9 cellular contexts compared by ENCODE assay signal in genomic region chr15:69666441-69666882, GRCh38.
DNase-seq lines count a peak whose midpoint lies in the region; ATAC-seq and TF ChIP-seq lines count a peak whose summit lies in the region.
"Had no signal": no experiment of that assay in that cellular context is flagged by ENCODE, and none has a peak within 500 bp of the region (broad histone marks: within the 10 kb centered on the region; RNA-seq: fewer than 3 reads in every experiment).

No MANE protein-coding gene starts in this region.

- ATAC-seq in heart right ventricle: peak in 7 of 8 donors; percentile 24 to 61 (median 41)
- peak; percentile 54 to 57 for ATAC-seq in upper lobe of left lung (ENCODE audit: low FRiP score in 2 of 2)
- ATAC-seq in GM19023 (IDR thresholded peaks at IDR 0.05; ENCODE audit: unreplicated experiment): no peak

- no peak overlapping the region for H3K4me2 ChIP-seq in mammary epithelial cell (ENCODE audit: insufficient read depth, low read depth, low read length)

- H3K9me3 ChIP-seq in mammary epithelial cell (replicated peaks; ENCODE audit: insufficient read depth, low read length) (no peaks in the 10 kb centered on the region), breast epithelium (no peaks in the 10 kb centered on the region), heart right ventricle (no peaks in the 10 kb centered on the region), upper lobe of left lung (no peaks in the 10 kb centered on the region)

- CTCF ChIA-PET in mammary epithelial cell (lab: Charles Lee; ENCODE audit: low non-redundant PET): no interaction called here

- dilution Hi-C loops in mammary epithelial cell (cut with HindIII; ENCODE audit: low sequenced_read_pairs): no loop called here

- no peak overlapping the region for H2AFZ ChIP-seq in mammary epithelial cell (ENCODE audit: low read depth, low read length)
- H2AFZ ChIP-seq: parathyroid adenoma had no signal

- TF ChIP-seq EP300 in upper lobe of left lung (IDR thresholded peaks at IDR 0.05): no peak

- TF ChIP-seq CTCF in mammary epithelial cell (conservative IDR thresholded peaks at IDR 0.05 in 1 of 2, IDR thresholded peaks at IDR 0.05 in 1 of 2; ENCODE audit: extremely low read depth in 1 of 2, insufficient read depth in 1 of 2, low read depth in 1 of 2, low read length in 2 of 2): no peak
- no peak for TF ChIP-seq CTCF in breast epithelium (IDR thresholded peaks at IDR 0.05)
- no peak for TF ChIP-seq CTCF in heart right ventricle (IDR thresholded peaks at IDR 0.05)
- TF ChIP-seq CTCF in upper lobe of left lung (IDR thresholded peaks at IDR 0.05): no peak

- DNase-seq in mammary epithelial cell (peak; percentile 27), breast epithelium (ENCODE audit: low spot score in 2 of 2) (no peak), RPMI7951 (ENCODE audit: low read depth) (peak; percentile 79), heart right ventricle (peak in 1 of 2 donors; percentile 24), upper lobe of left lung (peak in 1 of 2 donors; percentile 58), ecto neural progenitor cell (ENCODE audit: low spot score) (no peak), GM19238 (ENCODE audit: insufficient read length, low spot score) (no peak)

- H3K9ac ChIP-seq in mammary epithelial cell (ENCODE audit: insufficient read depth, low read length): no peak overlapping the region
- H3K9ac ChIP-seq: parathyroid adenoma had no signal

- H3K36me3 ChIP-seq in mammary epithelial cell (ENCODE audit: insufficient read depth, low read length): no peaks in the 10 kb centered on the region
- H3K36me3 ChIP-seq in breast epithelium: no peaks in the 10 kb centered on the region
- H3K36me3 ChIP-seq in heart right ventricle: no peaks in the 10 kb centered on the region
- H3K36me3 ChIP-seq in upper lobe of left lung: no peaks in the 10 kb centered on the region

- no peaks in the 10 kb centered on the region for H3K79me2 ChIP-seq in mammary epithelial cell (ENCODE audit: insufficient read depth, low read length)
- H3K79me2 ChIP-seq: parathyroid adenoma had no signal

- H3K4me1 ChIP-seq in mammary epithelial cell (ENCODE audit: insufficient read depth, low read length) (no peaks in the 10 kb centered on the region), breast epithelium (no peaks in the 10 kb centered on the region), heart right ventricle (peaks cover 0 to 47% (median 11%) of the 10 kb centered on the region in 9 donors), upper lobe of left lung (peaks cover 7 to 22% (median 18%) of the 10 kb centered on the region in 4 donors)

- in situ Hi-C loops in mammary epithelial cell (cut with MboI; ENCODE audit: low sequenced_read_pairs in 2 of 2): no loop called here

- H3K27ac ChIP-seq in mammary epithelial cell (ENCODE audit: insufficient read depth, low read depth, low read length) (no peak overlapping the region), breast epithelium (no peak overlapping the region), heart right ventricle (peak overlapping the region in 2 of 10 donors; percentile 62 to 85), upper lobe of left lung (peak overlapping the region in 3 of 4 donors; percentile 44 to 72 (median 65))
- H3K27ac ChIP-seq: parathyroid adenoma had no signal

- no TSS peak for BruUV-seq in mammary epithelial cell (replicated peaks; lab: Mats Ljungman, UMichigan)

- no peaks in the 10 kb centered on the region for H4K20me1 ChIP-seq in mammary epithelial cell (ENCODE audit: insufficient read depth, low read length)

- H3K27me3 ChIP-seq in mammary epithelial cell (ENCODE audit: insufficient read depth, low read length): no peaks in the 10 kb centered on the region
- H3K27me3 ChIP-seq in breast epithelium: no peaks in the 10 kb centered on the region
- peaks cover 0 to 35% (median 11%) of the 10 kb centered on the region in 7 donors for H3K27me3 ChIP-seq in heart right ventricle
- H3K27me3 ChIP-seq in upper lobe of left lung: no peaks in the 10 kb centered on the region

- H3K4me3 ChIP-seq in mammary epithelial cell (replicated peaks in 1 of 3; ENCODE audit: insufficient read depth in 1 of 3, low read depth in 2 of 3, low read length in 3 of 3): no peak overlapping the region
- no peak overlapping the region for H3K4me3 ChIP-seq in breast epithelium
- H3K4me3 ChIP-seq in heart right ventricle: no peak overlapping the region
- H3K4me3 ChIP-seq in upper lobe of left lung: no peak overlapping the region

- no peak for TF ChIP-seq POLR2A in breast epithelium (IDR thresholded peaks at IDR 0.05)
- TF ChIP-seq POLR2A in upper lobe of left lung (IDR thresholded peaks at IDR 0.05): no peak

- WGBS in mammary epithelial cell (ENCODE audit: low coverage, missing lambda C conversion rate): 48% methylated on average over 4 of the region's 10 CpGs
- 72 to 77% methylated on average over 10 of the region's 10 CpGs for WGBS in heart right ventricle, 2 donors
- WGBS in upper lobe of left lung, 2 donors: 61 to 65% methylated on average over 8 to 10 of the region's 10 CpGs

- intact Hi-C loops in mammary epithelial cell (cut with micrococcal nuclease) (no loop called here), breast epithelium (cut with DNase I; ENCODE audit: low total_unique reads) (loop anchor here (5.0 kb wide), 1 partner anchor 1179 kb away; no protein-coding TSS in a partner anchor), heart right ventricle (cut with DNase I) (no loop called here)

Comparison
In these comparisons a context has a peak if more than half of its experiments do, and no peak if none do; other contexts are left out.
1. DNase-seq: peak in mammary epithelial cell (single experiment) and RPMI7951 (single experiment); none in breast epithelium (0 of 2), ecto neural progenitor cell (single experiment) and GM19238 (single experiment).
2. H3K27ac ChIP-seq: peak in upper lobe of left lung (3 of 4); none in mammary epithelial cell (single experiment) and breast epithelium (0 of 2).